8 cellular contexts compared by ENCODE assay signal in the genomic region with DNA sequence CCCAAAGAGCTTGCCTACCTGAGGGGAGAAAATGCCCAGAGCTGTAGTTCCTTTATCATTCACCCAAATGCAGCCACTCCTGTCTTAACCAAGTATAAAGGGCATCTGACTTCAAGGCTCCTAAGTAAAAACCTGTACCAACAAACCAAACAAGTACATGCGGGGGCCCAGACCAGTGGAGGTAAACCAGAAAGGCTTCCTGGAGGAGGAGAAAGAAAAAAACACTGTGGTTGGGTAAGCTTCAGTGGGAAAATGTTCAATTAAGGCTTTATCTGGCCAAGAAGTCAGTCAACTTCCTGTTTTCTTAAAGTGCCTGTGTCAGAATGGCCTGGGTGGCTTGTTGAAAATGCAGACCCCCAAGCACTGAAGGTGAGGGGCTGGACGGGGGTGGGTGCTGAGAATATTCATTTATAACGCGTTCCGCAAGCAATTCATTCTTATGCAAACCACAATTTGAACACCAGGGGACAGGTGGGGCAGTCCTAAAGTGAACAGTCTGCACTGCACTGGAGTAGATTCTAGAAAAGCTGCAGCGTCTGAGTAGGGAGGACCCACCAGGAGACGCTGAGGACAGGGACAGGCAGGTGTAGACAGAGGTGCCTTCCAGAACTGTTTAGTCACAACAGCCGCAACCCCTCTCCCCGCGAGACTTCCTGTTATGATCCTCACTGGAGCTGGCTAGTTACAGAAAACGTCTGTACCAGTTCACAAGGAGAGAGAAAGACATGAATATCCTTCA.
DNase-seq lines count a peak whose midpoint lies in the region; ATAC-seq, FAIRE-seq and TF ChIP-seq lines count a peak whose summit lies in the region.

No MANE protein-coding gene starts in this region.

- H3K9ac ChIP-seq in HCT116 (ENCODE audit: low read length) (peak overlapping the region; percentile 62), kidney (ENCODE audit: low read length in 2 of 2) (no peak overlapping the region)

- H3K4me3 ChIP-seq in BJ (ENCODE audit: low read depth, low read length) (no peak overlapping the region), HCT116 (replicated peaks in 1 of 2; ENCODE audit: low read depth in 1 of 2, low read length in 2 of 2) (peak overlapping the region in 1 of 2 experiments; percentile 55; a peak in 2 of 4 replicates), kidney (ENCODE audit: low read length in 2 of 2) (no peak overlapping the region)

- TF ChIP-seq CTCF in BJ (IDR thresholded peaks at IDR 0.05; ENCODE audit: insufficient read depth, low read depth, low read length) (peak; percentile 19; the same call in 1 of the 2 replicates), HCT116 (IDR thresholded peaks at IDR 0.05 in 2 of 3, conservative IDR thresholded peaks at IDR 0.05 in 1 of 3; ENCODE audit: borderline replicate concordance in 1 of 3, insufficient read depth in 1 of 3, low read depth in 2 of 3, low read length in 2 of 3) (peak in 2 of 3 experiments; percentile 33 to 48; a peak in 4 of 6 replicates), kidney (IDR thresholded peaks at IDR 0.05; ENCODE audit: borderline replicate concordance, extremely low read depth, insufficient read depth) (no peak)

- FAIRE-seq in kidney (lab: Jason Lieb, UNC) = no peak

- H3K4me1 ChIP-seq in HCT116 (ENCODE audit: control insufficient read depth in 1 of 2, insufficient read depth in 2 of 2, low read length in 2 of 2) (peaks cover 33 to 53% of the 10 kb centered on the region in 2 experiments), kidney (ENCODE audit: control insufficient read depth in 1 of 2, insufficient read depth in 1 of 2, low read depth in 1 of 2, low read length in 2 of 2) (peaks cover 0 to 7% of the 10 kb centered on the region in 2 donors)

- POLR2A ChIA-PET in BJ (lab: Charles Lee) (no interaction called here), HCT116 (lab: Charles Lee) (interaction anchor here (0.9 to 3.4 kb wide), 13 partner anchors 9 to 137 kb away, joined by 3 to 26 read pairs (median 7); no protein-coding TSS in a partner anchor)

- CTCF ChIA-PET in BJ (lab: Yijun Ruan, JAX) = interaction anchor here (0.8 to 4.4 kb wide), 10 partner anchors 8 to 569 kb away, joined by 3 to 18 read pairs (median 4); no protein-coding TSS in a partner anchor
- CTCF ChIA-PET in HCT116 (lab: Charles Lee) = interaction anchor here (1.1 to 4.5 kb wide), 8 partner anchors 8 to 140 kb away, joined by 3 to 42 read pairs (median 6); no protein-coding TSS in a partner anchor

- no peak for DNase-seq in BJ (ENCODE audit: low read depth)
- DNase-seq in HCT116 (ENCODE audit: low read depth, low spot score) = no peak
- peak; percentile 73 for DNase-seq in SW480 (ENCODE audit: low spot score)
- DNase-seq in glomerular visceral epithelial cell (ENCODE audit: extremely low spot score) = peak; percentile 60
- no peak for DNase-seq in SW 1271 (lab: John Stamatoyannopoulos, UW)
- DNase-seq in cardiac septum (ENCODE audit: low spot score) = no peak
- DNase-seq in kidney = no peak

- no peaks in the 10 kb centered on the region for H3K9me2 ChIP-seq in HCT116 (ENCODE audit: insufficient read depth)

- ATAC-seq in HCT116 (peak; percentile 10), GM19324 (IDR thresholded peaks at IDR 0.05; ENCODE audit: low FRiP score, unreplicated experiment) (no peak)

- H3K27ac ChIP-seq in HCT116 (ENCODE audit: low read depth, low read length) = peak overlapping the region; percentile 54
- H3K27ac ChIP-seq in kidney (ENCODE audit: low read depth in 2 of 2, low read length in 2 of 2) = no peak overlapping the region

- H3K27me3 ChIP-seq in BJ (ENCODE audit: control insufficient read depth, insufficient read depth, low read length) (no peaks in the 10 kb centered on the region), HCT116 (ENCODE audit: insufficient read depth, low read length) (no peaks in the 10 kb centered on the region)

- H3K4me2 ChIP-seq in HCT116 (ENCODE audit: low read length) = peak overlapping the region; percentile 89

- no TSS peak for BruUV-seq in HCT116 (replicated peaks; lab: Mats Ljungman, UMichigan)

- intact Hi-C loops in HCT116 (cut with micrococcal nuclease) = no loop called here
- intact Hi-C loops in cardiac septum (cut with DNase I) = no loop called here
- intact Hi-C loops in kidney (cut with DNase I) = no loop called here

- no peak for TF ChIP-seq POLR2A in HCT116 (IDR thresholded peaks at IDR 0.05; ENCODE audit: borderline replicate concordance, extremely low read depth, insufficient read depth, insufficient read length)

- no peak; the same call in 1 of the 2 replicates for TF ChIP-seq RAD21 in HCT116 (IDR thresholded peaks at IDR 0.05; ENCODE audit: low read depth)

- H4K20me1 ChIP-seq in HCT116 (ENCODE audit: insufficient read depth) = peaks cover 4% of the 10 kb centered on the region; the same call in 1 of the 2 replicates

- RAD21 ChIA-PET in HCT116 (lab: Charles Lee; ENCODE audit: low non-redundant PET in 1 of 2, low total read pairs in 2 of 2, uncharacterized antibody in 2 of 2, unreplicated experiment in 2 of 2) = interaction anchor here in 1 of 2 experiments (1.0 to 1.4 kb wide), 2 partner anchors 31 to 114 kb away, joined by 3 to 4 read pairs; no protein-coding TSS in a partner anchor

- no peak overlapping the region for H2AFZ ChIP-seq in HCT116 (ENCODE audit: low read depth, low read length, poor library complexity, severe bottlenecking)

- H3K9me3 ChIP-seq in HCT116 (ENCODE audit: control insufficient read depth in 1 of 2, insufficient read depth in 1 of 2, low read depth in 1 of 2, low read length in 2 of 2) (no peaks in the 10 kb centered on the region), kidney (ENCODE audit: control insufficient read depth in 1 of 2, low read length in 2 of 2) (no peaks in the 10 kb centered on the region)

- H3K79me2 ChIP-seq in HCT116 (ENCODE audit: insufficient read depth, low read length) = peaks cover 87% of the 10 kb centered on the region

- H3K36me3 ChIP-seq in BJ (ENCODE audit: control insufficient read depth, insufficient read depth, low read length) = no peaks in the 10 kb centered on the region
- peaks cover 0 to 3% of the 10 kb centered on the region in 2 experiments; a peak in 1 of 4 replicates for H3K36me3 ChIP-seq in HCT116 (ENCODE audit: control insufficient read depth in 1 of 2, insufficient read depth in 2 of 2, low read length in 2 of 2)
- H3K36me3 ChIP-seq in kidney (ENCODE audit: control insufficient read depth in 1 of 2, insufficient read depth in 2 of 2, low read length in 2 of 2) = no peaks in the 10 kb centered on the region

TF ChIP-seq in HCT116, 20 proteins besides CTCF, POLR2A, EP300 and RAD21:
- TF ChIP-seq, protein P1, sequence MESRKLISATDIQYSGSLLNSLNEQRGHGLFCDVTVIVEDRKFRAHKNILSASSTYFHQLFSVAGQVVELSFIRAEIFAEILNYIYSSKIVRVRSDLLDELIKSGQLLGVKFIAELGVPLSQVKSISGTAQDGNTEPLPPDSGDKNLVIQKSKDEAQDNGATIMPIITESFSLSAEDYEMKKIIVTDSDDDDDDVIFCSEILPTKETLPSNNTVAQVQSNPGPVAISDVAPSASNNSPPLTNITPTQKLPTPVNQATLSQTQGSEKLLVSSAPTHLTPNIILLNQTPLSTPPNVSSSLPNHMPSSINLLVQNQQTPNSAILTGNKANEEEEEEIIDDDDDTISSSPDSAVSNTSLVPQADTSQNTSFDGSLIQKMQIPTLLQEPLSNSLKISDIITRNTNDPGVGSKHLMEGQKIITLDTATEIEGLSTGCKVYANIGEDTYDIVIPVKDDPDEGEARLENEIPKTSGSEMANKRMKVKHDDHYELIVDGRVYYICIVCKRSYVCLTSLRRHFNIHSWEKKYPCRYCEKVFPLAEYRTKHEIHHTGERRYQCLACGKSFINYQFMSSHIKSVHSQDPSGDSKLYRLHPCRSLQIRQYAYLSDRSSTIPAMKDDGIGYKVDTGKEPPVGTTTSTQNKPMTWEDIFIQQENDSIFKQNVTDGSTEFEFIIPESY (IDR thresholded peaks at IDR 0.05; ENCODE audit: extremely low read depth, insufficient replicate concordance, low read length) = no peak
- TF ChIP-seq CBX3 (IDR thresholded peaks at IDR 0.05; ENCODE audit: low read depth) (no peak), ZFX (IDR thresholded peaks at IDR 0.05) (no peak), TCF7L2 (IDR thresholded peaks at IDR 0.05; ENCODE audit: borderline replicate concordance, extremely low read depth, insufficient read depth, insufficient read length) (no peak), JUND (IDR thresholded peaks at IDR 0.05) (no peak), FOSL1 (IDR thresholded peaks at IDR 0.05; ENCODE audit: low read depth) (no peak; the same call in 1 of the 2 replicates), SP1 (IDR thresholded peaks at IDR 0.05; ENCODE audit: low read depth) (no peak)

Comparison
In these comparisons a context has a peak if more than half of its experiments do, and no peak if none do; other contexts are left out.
1. DNase-seq: peak in SW480 (single experiment) and glomerular visceral epithelial cell (single experiment); none in BJ (single experiment), HCT116 (single experiment), SW 1271 (0 of 2), cardiac septum (single experiment) and kidney (single experiment).